Comparison of ENCODE assay signal across 11 cellular contexts in genomic region chr10:30510932-30511700, GRCh38.
DNase-seq lines count a peak whose midpoint lies in the region; ATAC-seq and TF ChIP-seq lines count a peak whose summit lies in the region.
"Had no signal": no experiment of that assay in that cellular context is flagged by ENCODE, and none has a peak within 500 bp of the region (broad histone marks: within the 10 kb centered on the region; RNA-seq: fewer than 3 reads in every experiment).

No MANE protein-coding gene starts in this region.

- H3K27ac Mint-ChIP-seq in CD4-positive, CD25-positive, alpha-beta regulatory T cell = peak overlapping the region in 2 of 3 donors; percentile 45 to 57
- no peak overlapping the region for H3K27ac Mint-ChIP-seq in mesothelial cell of epicardium

- DNase-seq in CD4-positive, CD25-positive, alpha-beta regulatory T cell = no peak
- DNase-seq in choroid plexus epithelial cell (ENCODE audit: low read depth) (peak; percentile 35), head of caudate nucleus (no peak), NCI-H524 (lab: John Stamatoyannopoulos, UW) (no peak), mesothelial cell of epicardium (ENCODE audit: low spot score in 2 of 2, unreplicated experiment in 2 of 2) (no peak), caudate nucleus (lab: John Stamatoyannopoulos, UW) (no peak)
- DNase-seq: central memory CD4-positive, alpha-beta T cell; NCI-H1417; testis had no signal

- no peaks in the 10 kb centered on the region for H3K36me3 Mint-ChIP-seq in CD4-positive, CD25-positive, alpha-beta regulatory T cell
- H3K36me3 Mint-ChIP-seq in mesothelial cell of epicardium = no peaks in the 10 kb centered on the region

- no peaks in the 10 kb centered on the region for H3K4me1 ChIP-seq in CD4-positive, CD25-positive, alpha-beta regulatory T cell (ENCODE audit: control insufficient read depth, insufficient read depth, low read length, poor library complexity, severe bottlenecking)

- H3K27me3 Mint-ChIP-seq in CD4-positive, CD25-positive, alpha-beta regulatory T cell = no peaks in the 10 kb centered on the region
- no peaks in the 10 kb centered on the region for H3K27me3 Mint-ChIP-seq in mesothelial cell of epicardium (ENCODE audit: low read depth)

- H3K4me1 Mint-ChIP-seq in CD4-positive, CD25-positive, alpha-beta regulatory T cell = peaks cover 0 to 11% (median 10%) of the 10 kb centered on the region in 4 donors
- H3K4me1 Mint-ChIP-seq in mesothelial cell of epicardium = no peaks in the 10 kb centered on the region

- H3K9me3 Mint-ChIP-seq in CD4-positive, CD25-positive, alpha-beta regulatory T cell = no peaks in the 10 kb centered on the region
- no peaks in the 10 kb centered on the region for H3K9me3 Mint-ChIP-seq in mesothelial cell of epicardium

- ATAC-seq in CD4-positive, CD25-positive, alpha-beta regulatory T cell (ENCODE audit: low read depth in 2 of 2) = peak in 1 of 2 donors; percentile 14
- ATAC-seq in GM19467 (IDR thresholded peaks at IDR 0.05; ENCODE audit: unreplicated experiment) = peak; percentile 20
- ATAC-seq in HG03175 (IDR thresholded peaks at IDR 0.05; ENCODE audit: unreplicated experiment) = peak; percentile 44

- no peaks in the 10 kb centered on the region for H3K36me3 ChIP-seq in CD4-positive, CD25-positive, alpha-beta regulatory T cell (ENCODE audit: control insufficient read depth, insufficient read depth, low read length)

- TF ChIP-seq CTCF in choroid plexus epithelial cell (conservative IDR thresholded peaks at IDR 0.05; ENCODE audit: low read depth, low read length) = no peak
- no peak for TF ChIP-seq CTCF in mesothelial cell of epicardium (IDR thresholded peaks at IDR 0.05; ENCODE audit: unreplicated experiment)

- no peaks in the 10 kb centered on the region for H3K27me3 ChIP-seq in CD4-positive, CD25-positive, alpha-beta regulatory T cell (ENCODE audit: control insufficient read depth, insufficient read depth, low read length)
- H3K27me3 ChIP-seq: testis had no signal

- intact Hi-C loops in head of caudate nucleus (cut with DNase I) = no loop called here

- H3K4me3 ChIP-seq in CD4-positive, CD25-positive, alpha-beta regulatory T cell (ENCODE audit: low read depth, low read length) = no peak overlapping the region
- H3K4me3 ChIP-seq in choroid plexus epithelial cell (ENCODE audit: low read depth, low read length) = no peak overlapping the region
- H3K4me3 ChIP-seq: testis had no signal

- no peak overlapping the region for H3K27ac ChIP-seq in CD4-positive, CD25-positive, alpha-beta regulatory T cell (ENCODE audit: insufficient read depth, low read length, poor library complexity, severe bottlenecking)
- H3K27ac ChIP-seq in caudate nucleus (ENCODE audit: low read depth, low read length) = no peak overlapping the region
- H3K27ac ChIP-seq: testis had no signal

- H3K4me3 Mint-ChIP-seq in CD4-positive, CD25-positive, alpha-beta regulatory T cell = no peak overlapping the region
- H3K4me3 Mint-ChIP-seq in mesothelial cell of epicardium = no peak overlapping the region

- no peaks in the 10 kb centered on the region for H3K9me3 ChIP-seq in CD4-positive, CD25-positive, alpha-beta regulatory T cell (ENCODE audit: control insufficient read depth in 2 of 2, low read length in 2 of 2)
- H3K9me3 ChIP-seq: testis had no signal
